ENCODE assay signal across 9 cellular contexts in the genomic region with DNA sequence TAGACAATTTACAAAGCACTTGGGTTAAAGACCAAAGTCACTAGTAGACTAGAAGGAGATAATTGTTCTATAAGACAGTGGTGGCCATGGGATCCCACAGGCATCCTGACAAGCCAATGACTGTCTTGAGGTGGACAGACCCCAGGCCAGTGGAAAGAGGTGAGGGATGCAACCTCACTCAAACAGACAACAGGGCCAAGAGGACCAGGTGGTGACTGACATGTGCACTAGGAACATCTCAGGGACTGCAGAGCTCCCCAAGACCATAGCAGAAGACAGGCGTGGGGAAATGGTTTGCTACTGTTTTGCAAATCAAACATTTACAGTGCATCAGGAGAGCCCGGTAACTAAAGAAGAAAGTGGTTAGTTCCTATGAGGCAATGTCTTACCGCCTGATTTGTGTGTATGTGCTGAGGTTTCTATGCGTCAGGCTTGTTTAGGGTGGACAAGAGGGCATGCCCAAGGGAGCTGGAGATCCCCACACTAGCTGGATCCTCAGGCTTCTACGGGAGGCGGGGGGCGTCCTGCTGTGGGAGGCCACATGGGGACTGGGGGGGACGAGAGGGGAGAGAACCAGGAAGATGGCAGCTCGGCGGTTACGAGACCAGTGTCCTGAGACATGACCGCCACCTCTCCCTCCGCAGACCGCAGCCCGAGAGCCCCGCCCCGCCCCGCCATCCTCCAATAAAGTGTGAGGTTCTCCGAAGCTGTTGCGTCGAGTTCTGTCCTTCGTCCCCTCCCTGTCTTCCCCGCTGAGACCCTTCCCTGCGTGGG. TPM values are rescaled to one million over a fixed set of nuclear protein-coding genes. Genes with fewer than 3 reads are reported as not detected.
DNase-seq lines count a peak whose midpoint lies in the region; ATAC-seq and TF ChIP-seq lines count a peak whose summit lies in the region.
"Had no signal": no experiment of that assay in that cellular context is flagged by ENCODE, and none has a peak within 500 bp of the region (broad histone marks: within the 10 kb centered on the region; RNA-seq: fewer than 3 reads in every experiment).

No MANE protein-coding gene starts in this region.

- H3K4me2 ChIP-seq in PC-9 = peak overlapping the region; percentile 87

- peaks cover 22% of the 10 kb centered on the region for H3K36me3 ChIP-seq in PC-9 (ENCODE audit: low read depth)

- intact Hi-C loops in PC-9 (cut with micrococcal nuclease; ENCODE audit: unreplicated experiment) = no loop called here
- intact Hi-C loops in Right ventricle myocardium inferior (cut with DNase I) = no loop called here

- H3K9me2 ChIP-seq in PC-9 (ENCODE audit: insufficient read depth) = no peaks in the 10 kb centered on the region

- peaks cover 26% of the 10 kb centered on the region for H3K36me3 Mint-ChIP-seq in activated naive CD4-positive, alpha-beta T cell treated with anti-CD3 and anti-CD28 coated beads, Interleukin-2, amount 10 ng/mL, durations not matched to agents 7 days and 5 days
- H3K36me3 Mint-ChIP-seq in osteocyte (ENCODE audit: unreplicated experiment) = peaks cover 18% of the 10 kb centered on the region

- H3K27ac Mint-ChIP-seq in activated naive CD4-positive, alpha-beta T cell treated with anti-CD3 and anti-CD28 coated beads, Interleukin-2, amount 10 ng/mL, durations not matched to agents 7 days and 5 days = peak overlapping the region; percentile 58
- H3K27ac Mint-ChIP-seq in osteocyte (ENCODE audit: unreplicated experiment) = peak overlapping the region; percentile 80

- peak; percentile 50 for ATAC-seq in GM19395 (IDR thresholded peaks at IDR 0.05; ENCODE audit: unreplicated experiment)
- ATAC-seq in HG03442 (IDR thresholded peaks at IDR 0.05; ENCODE audit: unreplicated experiment) = peak; percentile 32
- peak; percentile 78 for ATAC-seq in Right ventricle myocardium inferior

- TF ChIP-seq CTCF in PC-9 (conservative IDR thresholded peaks at IDR 0.05) (no peak), osteocyte (IDR thresholded peaks at IDR 0.05) (no peak)

- peaks cover 6% of the 10 kb centered on the region; the same call in 1 of the 2 replicates for H3F3A ChIP-seq in PC-9 (ENCODE audit: insufficient read depth, low read depth)

- H3K79me2 ChIP-seq in PC-9 (ENCODE audit: low read depth) = peaks cover 23% of the 10 kb centered on the region

- no peaks in the 10 kb centered on the region for H3K9me3 Mint-ChIP-seq in activated naive CD4-positive, alpha-beta T cell treated with anti-CD3 and anti-CD28 coated beads, Interleukin-2, amount 10 ng/mL, durations not matched to agents 7 days and 5 days
- H3K9me3 Mint-ChIP-seq in osteocyte (ENCODE audit: unreplicated experiment) = no peaks in the 10 kb centered on the region

- H4K20me1 ChIP-seq in PC-9 (ENCODE audit: insufficient read depth) = 0 out of 2 replicates have a peak, but pooled peaks cover 3% of the 10 kb centered on the region

- no peaks in the 10 kb centered on the region for H3K27me3 ChIP-seq in PC-9 (ENCODE audit: insufficient read depth, low read depth)

- peak overlapping the region; percentile 99 for H3K4me3 ChIP-seq in PC-9

- H2AFZ ChIP-seq in PC-9 = peak overlapping the region; percentile 89

- no peaks in the 10 kb centered on the region for H3K9me3 ChIP-seq in PC-9 (ENCODE audit: insufficient read depth, low read depth)

- DNase-seq in COLO668 (lab: John Stamatoyannopoulos, UW; ENCODE audit: unreplicated experiment) (peak; percentile 92), PC-9 (peak in 1 of 2 experiments; percentile 50), Right ventricle myocardium inferior (ENCODE audit: missing footprints) (peak; percentile 88), osteocyte (ENCODE audit: extremely low spot score, unreplicated experiment) (no peak), NCI-H748 treated with DMSO at 0.1 percent for 48 hours (lab: John Stamatoyannopoulos, UW) (no peak)
- DNase-seq in activated naive CD4-positive, alpha-beta T cell treated with anti-CD3 and anti-CD28 coated beads, Interleukin-2, amount 10 ng/mL, durations not matched to agents 7 days and 5 days = no peak

- H3K27ac ChIP-seq in PC-9 = no peak overlapping the region

- POLR2A ChIA-PET in PC-9 (lab: Charles Lee; ENCODE audit: unreplicated experiment) = interaction anchor here (0.5 to 0.6 kb wide), 2 partner anchors 57 to 182 kb away, joined by 5 to 6 read pairs; no protein-coding TSS in a partner anchor

- no peaks in the 10 kb centered on the region for H3K27me3 Mint-ChIP-seq in activated naive CD4-positive, alpha-beta T cell treated with anti-CD3 and anti-CD28 coated beads, Interleukin-2, amount 10 ng/mL, durations not matched to agents 7 days and 5 days
- no peaks in the 10 kb centered on the region for H3K27me3 Mint-ChIP-seq in osteocyte (ENCODE audit: unreplicated experiment)

- CTCF ChIA-PET in PC-9 (lab: Charles Lee) = interaction anchor here (0.6 to 1.0 kb wide), 2 partner anchors 71 to 311 kb away, joined by 3 to 13 read pairs; no protein-coding TSS in a partner anchor
- CTCF ChIA-PET in activated naive CD4-positive, alpha-beta T cell treated with anti-CD3 and anti-CD28 coated beads, Interleukin-2, amount 10 ng/mL, durations not matched to agents 7 days and 5 days (lab: Charles Lee) = interaction anchor here (1.0 to 1.1 kb wide), 2 partner anchors 8 to 131 kb away, joined by 3 to 5 read pairs; no protein-coding TSS in a partner anchor

- 0 out of 2 replicates have a peak, but pooled peaks cover 10% of the 10 kb centered on the region for H3K4me1 ChIP-seq in PC-9 (replicated peaks; ENCODE audit: insufficient read depth)

- H3K4me1 Mint-ChIP-seq in activated naive CD4-positive, alpha-beta T cell treated with anti-CD3 and anti-CD28 coated beads, Interleukin-2, amount 10 ng/mL, durations not matched to agents 7 days and 5 days = peaks cover 39% of the 10 kb centered on the region
- peaks cover 23% of the 10 kb centered on the region for H3K4me1 Mint-ChIP-seq in osteocyte (ENCODE audit: unreplicated experiment)

- BruUV-seq in PC-9 (replicated peaks; lab: Mats Ljungman, UMichigan) = TSS peak; percentile 70

- peak overlapping the region; percentile 72 for H3K4me3 Mint-ChIP-seq in activated naive CD4-positive, alpha-beta T cell treated with anti-CD3 and anti-CD28 coated beads, Interleukin-2, amount 10 ng/mL, durations not matched to agents 7 days and 5 days
- H3K4me3 Mint-ChIP-seq in osteocyte (ENCODE audit: unreplicated experiment) = peak overlapping the region; percentile 87

RNA-seq across cellular contexts. Expression of a gene that starts 0.6 kb away (rescaled TPM):
- total RNA-seq in PC-9 (2021) = 58.3 and 84.9 TPM in 2 replicates
- total RNA-seq in Right ventricle myocardium inferior = 52.2 TPM
- 40.1 and 44.4 TPM in 2 replicates for total RNA-seq in osteocyte

RNA-seq across cellular contexts. Expression of a gene that starts 1.8 kb away (rescaled TPM):
- 0.65 and 1.1 TPM in 2 replicates for total RNA-seq in PC-9 (2021)
- not detected for total RNA-seq in Right ventricle myocardium inferior
- not detected in 2 replicates for total RNA-seq in osteocyte

RNA-seq across cellular contexts. Expression of a gene that starts 26.2 kb away (rescaled TPM):
- total RNA-seq in PC-9 (2021) (not detected in 2 replicates), Right ventricle myocardium inferior (0.54 TPM), osteocyte (not detected in 2 replicates)

RNA-seq across cellular contexts. Expression of a gene that starts 39.3 kb away (rescaled TPM):
- total RNA-seq in PC-9 (2021) (not detected in 2 replicates), Right ventricle myocardium inferior (0.84 TPM), osteocyte (not detected in 2 replicates)
- total RNA-seq: activated CD8-positive, alpha-beta memory T cell treated with anti-CD3 and anti-CD28 coated beads for 36 hours had no signal

Comparison
In these comparisons a context has a peak if more than half of its experiments do, and no peak if none do; other contexts are left out.
1. DNase-seq: peak in COLO668 (single experiment) and Right ventricle myocardium inferior (single experiment); none in activated naive CD4-positive, alpha-beta T cell treated with anti-CD3 and anti-CD28 coated beads, Interleukin-2, amount 10 ng/mL, durations not matched to agents 7 days and 5 days (single experiment), osteocyte (single experiment) and NCI-H748 treated with DMSO at 0.1 percent for 48 hours (single experiment).
2. Peak in every context shown above with its lines, with median percentiles within 50 percentile points of each other: ATAC-seq.